In the genomic region with DNA sequence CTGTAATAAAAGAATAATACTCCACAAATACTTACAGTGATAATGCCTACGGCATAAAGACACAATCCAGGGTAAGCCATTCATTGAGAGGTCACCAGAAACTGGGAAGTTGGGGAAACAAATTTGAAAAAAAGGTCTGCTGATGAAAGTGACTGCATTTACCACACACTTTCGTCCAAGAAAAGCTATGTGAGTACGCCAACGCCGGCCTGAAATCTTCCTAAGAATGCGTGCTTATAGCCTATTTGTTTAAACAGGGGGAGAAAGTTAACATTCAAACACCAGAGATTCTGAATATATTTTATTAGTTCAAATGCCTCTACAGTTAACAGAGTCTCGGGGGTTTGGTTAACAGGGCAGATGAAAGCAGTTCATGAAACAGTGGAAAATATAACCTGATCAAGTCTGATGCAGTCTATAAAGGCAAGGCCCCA, we compare ENCODE assay signal across 9 cellular contexts. TPM values are rescaled to one million over a fixed set of nuclear protein-coding genes. Genes with fewer than 3 reads are reported as not detected.
DNase-seq lines count a peak whose midpoint lies in the region; ATAC-seq lines count a peak whose summit lies in the region.
"Had no signal": no experiment of that assay in that cellular context is flagged by ENCODE, and none has a peak within 500 bp of the region (broad histone marks: within the 10 kb centered on the region; RNA-seq: fewer than 3 reads in every experiment).

No MANE protein-coding gene starts in this region.

- H3K4me3 ChIP-seq in CD4-positive, CD25-positive, alpha-beta regulatory T cell (ENCODE audit: low read depth, low read length), result peak overlapping the region; percentile 91
- H3K4me3 ChIP-seq in adipocyte (ENCODE audit: low read length) (peak overlapping the region; percentile 85), iPS-18a (ENCODE audit: low read length) (peak overlapping the region; percentile 99), skin epidermis (peak overlapping the region; percentile 80 to 95 (median 89))

- H3K36me3 ChIP-seq in CD4-positive, CD25-positive, alpha-beta regulatory T cell (ENCODE audit: control insufficient read depth, insufficient read depth, low read length), result peaks cover 27% of the 10 kb centered on the region
- H3K36me3 ChIP-seq in adipocyte (ENCODE audit: control insufficient read depth, insufficient read depth, low read length, severe bottlenecking), result peaks cover 30% of the 10 kb centered on the region
- H3K36me3 ChIP-seq in iPS-18a (ENCODE audit: control insufficient read depth, low read depth, low read length), result peaks cover 30% of the 10 kb centered on the region

- ATAC-seq in CD4-positive, CD25-positive, alpha-beta regulatory T cell (ENCODE audit: low read depth in 2 of 2), result peak; percentile 33 to 36
- ATAC-seq in HG03025 (IDR thresholded peaks at IDR 0.05; ENCODE audit: low FRiP score, unreplicated experiment), result peak; percentile 19
- no peak for ATAC-seq in GM18519 (IDR thresholded peaks at IDR 0.05; ENCODE audit: low FRiP score, unreplicated experiment)
- no peak for ATAC-seq in HG03108 (IDR thresholded peaks at IDR 0.05; ENCODE audit: unreplicated experiment)

- peak overlapping the region; percentile 96 to 99 (median 98) for H3K27ac Mint-ChIP-seq in CD4-positive, CD25-positive, alpha-beta regulatory T cell

- H3K27me3 ChIP-seq in CD4-positive, CD25-positive, alpha-beta regulatory T cell (ENCODE audit: control insufficient read depth, insufficient read depth, low read length), result no peaks in the 10 kb centered on the region
- H3K27me3 ChIP-seq in adipocyte (replicated peaks; ENCODE audit: control insufficient read depth, insufficient read depth, low read length) (no peaks in the 10 kb centered on the region), iPS-18a (ENCODE audit: control insufficient read depth, insufficient read depth, low read length) (no peaks in the 10 kb centered on the region)

- peak overlapping the region; percentile 90 for H3K9ac ChIP-seq in adipocyte (ENCODE audit: low read length)
- H3K9ac ChIP-seq in iPS-18a (ENCODE audit: low read length), result peak overlapping the region; percentile 98

- H3K4me3 Mint-ChIP-seq in CD4-positive, CD25-positive, alpha-beta regulatory T cell, result peak overlapping the region; percentile 93 to 98 (median 96)

- peaks cover 10% of the 10 kb centered on the region for H3K36me3 Mint-ChIP-seq in CD4-positive, CD25-positive, alpha-beta regulatory T cell

- H3K27me3 Mint-ChIP-seq in CD4-positive, CD25-positive, alpha-beta regulatory T cell, result no peaks in the 10 kb centered on the region

- H3K4me1 ChIP-seq in CD4-positive, CD25-positive, alpha-beta regulatory T cell (ENCODE audit: control insufficient read depth, insufficient read depth, low read length, poor library complexity, severe bottlenecking), result peaks cover 25% of the 10 kb centered on the region
- H3K4me1 ChIP-seq in adipocyte (ENCODE audit: control insufficient read depth, insufficient read depth, low read length) (peaks cover 23% of the 10 kb centered on the region), iPS-18a (ENCODE audit: control insufficient read depth, low read depth, low read length) (peaks cover 9% of the 10 kb centered on the region)

- H3K9me3 Mint-ChIP-seq in CD4-positive, CD25-positive, alpha-beta regulatory T cell, result no peaks in the 10 kb centered on the region

- H3K9me3 ChIP-seq in CD4-positive, CD25-positive, alpha-beta regulatory T cell (ENCODE audit: control insufficient read depth in 2 of 2, low read length in 2 of 2), result no peaks in the 10 kb centered on the region
- H3K9me3 ChIP-seq in adipocyte (ENCODE audit: control insufficient read depth, low read length) (no peaks in the 10 kb centered on the region), iPS-18a (ENCODE audit: control insufficient read depth, low read depth, low read length) (no peaks in the 10 kb centered on the region)

- DNase-seq in CD4-positive, CD25-positive, alpha-beta regulatory T cell, result no peak
- DNase-seq in adipocyte (ENCODE audit: low read depth) (no peak), D341Med (ENCODE audit: low spot score) (no peak)

- H3K4me1 Mint-ChIP-seq in CD4-positive, CD25-positive, alpha-beta regulatory T cell, result peaks cover 10 to 30% (median 24%) of the 10 kb centered on the region in 4 donors

- peak overlapping the region; percentile 93 for H3K27ac ChIP-seq in CD4-positive, CD25-positive, alpha-beta regulatory T cell (ENCODE audit: insufficient read depth, low read length, poor library complexity, severe bottlenecking)
- H3K27ac ChIP-seq in iPS-18a (ENCODE audit: low read length), result peak overlapping the region; percentile 87
- peak overlapping the region; percentile 63 to 98 (median 95) for H3K27ac ChIP-seq in skin epidermis

RNA-seq across cellular contexts. Expression of a gene that starts 0.7 kb away (rescaled TPM):
- total RNA-seq in CD4-positive, CD25-positive, alpha-beta regulatory T cell, result 24.2 TPM
- polyA plus RNA-seq in CD4-positive, CD25-positive, alpha-beta regulatory T cell, result 10 to 100 TPM; 17.4 to 24.0 (median 18.7) TPM

RNA-seq across cellular contexts. Expression of a gene that starts 21.8 kb away (rescaled TPM):
- total RNA-seq in CD4-positive, CD25-positive, alpha-beta regulatory T cell, result not detected
- not detected for polyA plus RNA-seq in CD4-positive, CD25-positive, alpha-beta regulatory T cell
- total RNA-seq: NCI-H460 had no signal

Comparison
In these comparisons a context has a peak if more than half of its experiments do, and no peak if none do; other contexts are left out.
1. ATAC-seq: peak in CD4-positive, CD25-positive, alpha-beta regulatory T cell (2 of 2) and HG03025 (single experiment); none in GM18519 (single experiment) and HG03108 (single experiment).
2. Peak in every context shown above with its lines, with median percentiles within 50 percentile points of each other: H3K27ac ChIP-seq and H3K4me3 ChIP-seq.